30 cellular contexts compared by ENCODE assay signal in the genomic region with DNA sequence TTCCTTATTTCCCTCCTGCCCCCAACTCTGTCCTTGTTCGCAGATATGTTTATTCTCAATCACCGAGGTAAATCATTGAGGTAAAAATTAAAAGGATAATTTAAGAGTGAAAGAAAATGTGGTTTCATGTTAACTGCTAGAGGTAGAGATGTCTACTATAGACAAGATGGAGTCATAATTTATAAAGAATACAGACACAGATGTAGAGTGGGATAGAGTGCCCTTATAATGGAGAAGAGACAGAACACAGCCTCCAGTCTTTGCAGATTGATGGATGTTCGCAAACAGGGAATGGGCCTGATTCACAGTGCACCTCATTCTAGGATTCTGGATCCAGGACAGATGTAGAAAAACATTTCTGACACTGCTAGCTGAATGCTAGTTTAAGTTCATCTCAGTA.
"Had no signal": no experiment of that assay in that cellular context is flagged by ENCODE, and none has a peak within 500 bp of the region (broad histone marks: within the 10 kb centered on the region; RNA-seq: fewer than 3 reads in every experiment).

No MANE protein-coding gene starts in this region.

- H3K9me3 ChIP-seq: neutrophil, ovary, psoas muscle, right lobe of liver, sigmoid colon, stomach, thoracic aorta, thyroid gland, tibial nerve, upper lobe of left lung, vagina had no signal

- H3K4me3 Mint-ChIP-seq: naive thymus-derived CD8-positive, alpha-beta T cell; natural killer cell treated with Interleukin-12 subunit alpha and Interleukin-12 subunit beta and Interleukin-15 and Interleukin-18, amount 100 ng/mL, for 72 hours; nephron progenitor cell; neural crest cell; stimulated activated effector memory CD8-positive, alpha-beta T cell treated with anti-CD3 and anti-CD28 coated beads, Interleukin-12 subunit alpha, Interleukin-12 subunit beta, amount 100 ng/mL, for 72 hours; stimulated activated naive B cell treated with anti-CD40 and anti-IgM and Interleukin-4, amounts not matched to agents 10 μg/mL and 1 μg/mL and 100 μg/mL, for 72 hours; stimulated activated naive CD8-positive, alpha-beta T cell treated with anti-CD3 and anti-CD28 coated beads, Interleukin-15, Interleukin-2, amounts not matched to agents 100 ng/mL and 50 ng/mL, for 24 hours had no signal

- H3K27me3 Mint-ChIP-seq: progenitor cell of endocrine pancreas had no signal

- H3K36me3 ChIP-seq: neutrophil, ovary, right lobe of liver, sigmoid colon, stomach, thoracic aorta, thyroid gland, tibial nerve, upper lobe of left lung, vagina had no signal

- H3K79me2 ChIP-seq: parathyroid adenoma had no signal

- H3K9ac ChIP-seq: parathyroid adenoma had no signal

- H3K27ac ChIP-seq: neutrophil, ovary, parathyroid adenoma, psoas muscle, right lobe of liver, sigmoid colon, stomach, thoracic aorta, thyroid gland, tibial nerve, upper lobe of left lung, vagina had no signal

- H3K4me1 Mint-ChIP-seq: naive thymus-derived CD8-positive, alpha-beta T cell; nephron progenitor cell; neural crest cell; stimulated activated effector memory CD8-positive, alpha-beta T cell treated with anti-CD3 and anti-CD28 coated beads, Interleukin-12 subunit alpha, Interleukin-12 subunit beta, amount 100 ng/mL, for 72 hours; stimulated activated naive B cell treated with anti-CD40 and anti-IgM and Interleukin-4, amounts not matched to agents 10 μg/mL and 1 μg/mL and 100 μg/mL, for 72 hours had no signal

- H3K4me3 ChIP-seq: ovary, psoas muscle, right lobe of liver, sigmoid colon, stomach, thoracic aorta, thyroid gland, tibial nerve, upper lobe of left lung, vagina had no signal

- DNase-seq: naive thymus-derived CD8-positive, alpha-beta T cell; nephron progenitor cell; nucleus accumbens; ovary; posterior cingulate gyrus; psoas muscle; right cardiac atrium; right lobe of liver; sigmoid colon; small intestine; stimulated activated CD4-positive, alpha-beta T cell treated with anti-CD3 and anti-CD28 coated beads, Interleukin-15, amount 100 ng/mL, for 24 hours; stimulated activated CD4-positive, alpha-beta T cell treated with anti-CD3 and anti-CD28 coated beads, Interleukin-2, amount 100 ng/mL, for 24 hours; stimulated activated CD4-positive, alpha-beta T cell treated with anti-CD3 and anti-CD28 coated beads, Interleukin-2, amount 100 ng/mL, for 48 hours; stimulated activated CD4-positive, alpha-beta T cell treated with anti-CD3 and anti-CD28 coated beads, Interleukin-4, amount 100 ng/mL, for 24 hours; stimulated activated naive B cell treated with anti-CD40 and anti-IgM and Interleukin-4, amounts not matched to agents 10 μg/mL and 1 μg/mL and 100 μg/mL, for 72 hours; stimulated activated naive CD4-positive, alpha-beta T cell treated with Interleukin-2 at 50 U/mL for 16 hours; stomach; thyroid gland; trophoblast cell; upper lobe of left lung had no signal

- H3K36me3 Mint-ChIP-seq: naive thymus-derived CD8-positive, alpha-beta T cell; natural killer cell treated with Interleukin-12 subunit alpha and Interleukin-12 subunit beta and Interleukin-15 and Interleukin-18, amount 100 ng/mL, for 72 hours; stimulated activated effector memory CD8-positive, alpha-beta T cell treated with anti-CD3 and anti-CD28 coated beads, Interleukin-12 subunit alpha, Interleukin-12 subunit beta, amount 100 ng/mL, for 72 hours; stimulated activated naive B cell treated with anti-CD40 and anti-IgM and Interleukin-4, amounts not matched to agents 10 μg/mL and 1 μg/mL and 100 μg/mL, for 72 hours had no signal

- ATAC-seq: naive thymus-derived CD8-positive, alpha-beta T cell; natural killer cell treated with Interleukin-12 subunit alpha and Interleukin-12 subunit beta and Interleukin-15 and Interleukin-18, amount 100 ng/mL, for 72 hours; psoas muscle; right cardiac atrium; right lobe of liver; stimulated activated effector memory CD8-positive, alpha-beta T cell treated with anti-CD3 and anti-CD28 coated beads, Interleukin-12 subunit alpha, Interleukin-12 subunit beta, amount 100 ng/mL, for 72 hours; stimulated activated naive B cell treated with anti-CD40 and anti-IgM and Interleukin-4, amounts not matched to agents 10 μg/mL and 1 μg/mL and 100 μg/mL, for 72 hours had no signal

- H3K9me3 Mint-ChIP-seq: natural killer cell treated with Interleukin-12 subunit alpha and Interleukin-12 subunit beta and Interleukin-15 and Interleukin-18, amount 100 ng/mL, for 72 hours; nephron progenitor cell; neural crest cell; stimulated activated naive CD8-positive, alpha-beta T cell treated with anti-CD3 and anti-CD28 coated beads, Interleukin-15, Interleukin-2, amounts not matched to agents 100 ng/mL and 50 ng/mL, for 24 hours had no signal

- H3K27ac Mint-ChIP-seq: naive thymus-derived CD8-positive, alpha-beta T cell; natural killer cell treated with Interleukin-12 subunit alpha and Interleukin-12 subunit beta and Interleukin-15 and Interleukin-18, amount 100 ng/mL, for 72 hours; nephron progenitor cell; progenitor cell of endocrine pancreas; stimulated activated effector memory CD8-positive, alpha-beta T cell treated with anti-CD3 and anti-CD28 coated beads, Interleukin-12 subunit alpha, Interleukin-12 subunit beta, amount 100 ng/mL, for 72 hours; stimulated activated naive B cell treated with anti-CD40 and anti-IgM and Interleukin-4, amounts not matched to agents 10 μg/mL and 1 μg/mL and 100 μg/mL, for 72 hours; stimulated activated naive CD8-positive, alpha-beta T cell treated with anti-CD3 and anti-CD28 coated beads, Interleukin-15, Interleukin-2, amounts not matched to agents 100 ng/mL and 50 ng/mL, for 24 hours had no signal

- H2AFZ ChIP-seq: parathyroid adenoma had no signal

- H3K27me3 ChIP-seq: neutrophil, ovary, right lobe of liver, sigmoid colon, thyroid gland, tibial nerve, upper lobe of left lung, vagina had no signal

- H3K4me1 ChIP-seq: parathyroid adenoma, psoas muscle, right lobe of liver, sigmoid colon, stomach, thyroid gland, tibial nerve, upper lobe of left lung, vagina had no signal
